13 cellular contexts compared by ENCODE assay signal in the genomic region with DNA sequence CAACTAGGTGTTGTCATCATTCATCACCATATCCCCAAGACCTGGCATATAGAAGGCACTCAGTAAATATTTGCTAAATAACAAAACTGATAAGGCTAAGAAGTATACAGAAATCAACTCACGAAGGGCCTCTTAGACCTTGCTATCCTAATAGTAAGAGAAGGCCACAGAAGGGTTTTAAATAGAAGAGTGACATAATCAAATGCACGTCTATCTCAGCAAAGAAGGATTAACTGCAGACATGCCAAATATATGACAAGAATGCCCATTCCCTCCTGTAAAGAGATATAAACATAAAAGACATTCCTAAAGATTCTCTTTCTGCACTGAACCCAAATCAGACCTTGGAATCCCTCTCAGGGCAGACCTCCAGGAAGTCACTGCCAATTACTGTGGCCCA. TPM values are rescaled to one million over a fixed set of nuclear protein-coding genes. Genes with fewer than 3 reads are reported as not detected.
DNase-seq lines count a peak whose midpoint lies in the region; ATAC-seq, FAIRE-seq and TF ChIP-seq lines count a peak whose summit lies in the region.
"Had no signal": no experiment of that assay in that cellular context is flagged by ENCODE, and none has a peak within 500 bp of the region (broad histone marks: within the 10 kb centered on the region; RNA-seq: fewer than 3 reads in every experiment).

No MANE protein-coding gene starts in this region.

- H3K9me1 ChIP-seq in IMR-90 (ENCODE audit: insufficient read depth, low read length) = peaks cover 5% of the 10 kb centered on the region; the same call in 1 of the 2 replicates

- H3K27me3 ChIP-seq in IMR-90 (ENCODE audit: control insufficient read depth, insufficient read depth, low read length) (no peaks in the 10 kb centered on the region), GM12878 (replicated peaks in 1 of 2; ENCODE audit: control insufficient read depth in 2 of 2, insufficient read depth in 2 of 2, low read length in 1 of 2) (no peaks in the 10 kb centered on the region), skeletal muscle tissue (ENCODE audit: control insufficient read depth in 3 of 3, insufficient read depth in 3 of 3, low read length in 3 of 3) (no peaks in the 10 kb centered on the region)
- H3K27me3 ChIP-seq: BLaER1 had no signal

- no CpG with 5 or more reads among the region's 2 CpGs for WGBS in IMR-90 (ENCODE audit: extremely low coverage in 2 of 2, insufficient read length in 1 of 2), 2 experiments
- WGBS in GM12878 (ENCODE audit: insufficient coverage, insufficient replicate concordance, low lambda C conversion rate, missing lambda C conversion rate) = 90% methylated on average over 2 of the region's 2 CpGs

- TF ChIP-seq POLR2A in IMR-90 (IDR thresholded peaks at IDR 0.05; ENCODE audit: low read depth, low read length) = no peak
- no peak for TF ChIP-seq POLR2A in GM12878 (IDR thresholded peaks at IDR 0.05; ENCODE audit: low read depth, low read length)

- in situ Hi-C loops in IMR-90 (cut with MboI; ENCODE audit: low sequenced_read_pairs) = no loop called here
- in situ Hi-C loops in GM12878 (cut with MboI) = no loop called here

- DNase-seq in IMR-90 (no peak), GM12878 (ENCODE audit: low read depth, low spot score) (no peak), iris pigment epithelial cell (ENCODE audit: low read depth) (peak; percentile 59), dermis blood vessel endothelial cell (no peak)
- DNase-seq: EL, NCI-H1092, NCI-H1694, NCI-H748 treated with DMSO at 0.1 percent for 48 hours, SK-N-SH had no signal

- H2BK20ac ChIP-seq in IMR-90 (ENCODE audit: low read depth, low read length) = no peak overlapping the region

- intact Hi-C loops in IMR-90 (cut with micrococcal nuclease) (loop anchor here (10.0 kb wide), 1 partner anchor 175 kb away; no protein-coding TSS in a partner anchor), GM12878 (cut with micrococcal nuclease; ENCODE audit: unreplicated experiment) (no loop called here)

- no peak overlapping the region for H3K56ac ChIP-seq in IMR-90 (ENCODE audit: extremely low read depth, insufficient read depth, low read length)

- H2AK9ac ChIP-seq in IMR-90 (replicated peaks; ENCODE audit: low read depth, low read length, poor library complexity) = no peak overlapping the region

- SMC1A ChIA-PET in GM12878 (lab: Charles Lee; ENCODE audit: uncharacterized antibody, unreplicated experiment) = no interaction called here

- no peak overlapping the region for H2BK120ac ChIP-seq in IMR-90 (ENCODE audit: low read depth, low read length)

- peaks cover 31% of the 10 kb centered on the region for H4K20me1 ChIP-seq in IMR-90 (ENCODE audit: insufficient read depth, low read length)
- H4K20me1 ChIP-seq in GM12878 (ENCODE audit: control insufficient read depth, insufficient read depth) = no peaks in the 10 kb centered on the region

- no peak for FAIRE-seq in GM12878 (lab: Jason Lieb, UNC)

- no peak for TF ChIP-seq RAD21 in IMR-90 (IDR thresholded peaks at IDR 0.05; ENCODE audit: low read length)
- no peak for TF ChIP-seq RAD21 in GM12878 (IDR thresholded peaks at IDR 0.05; ENCODE audit: insufficient read depth, low read depth, low read length)

- H3K4me1 ChIP-seq in IMR-90 (ENCODE audit: control insufficient read depth, insufficient read depth, low read length) (no peaks in the 10 kb centered on the region), GM12878 (ENCODE audit: control insufficient read depth, insufficient read depth, low read length) (no peaks in the 10 kb centered on the region), skeletal muscle tissue (ENCODE audit: control insufficient read depth in 3 of 3, insufficient read depth in 3 of 3, low read length in 3 of 3) (peaks cover 21 to 34% (median 22%) of the 10 kb centered on the region in 3 donors)
- H3K4me1 ChIP-seq: BLaER1 had no signal

- H2AFZ ChIP-seq in IMR-90 (replicated peaks; ENCODE audit: low read length, poor library complexity) = no peak overlapping the region
- no peak overlapping the region for H2AFZ ChIP-seq in GM12878 (ENCODE audit: control insufficient read depth, low read depth, low read length)

- no peak overlapping the region for H4K5ac ChIP-seq in IMR-90 (ENCODE audit: low read depth, low read length)

- H3K27ac ChIP-seq in IMR-90 (ENCODE audit: insufficient read depth, low read length) (no peak overlapping the region), GM12878 (ENCODE audit: control insufficient read depth, insufficient read depth) (no peak overlapping the region), skeletal muscle tissue (ENCODE audit: low read depth, low read length) (peak overlapping the region; percentile 61)
- H3K27ac ChIP-seq: BLaER1 had no signal

- TF ChIP-seq CTCF in IMR-90 (conservative IDR thresholded peaks at IDR 0.05; ENCODE audit: low read depth, low read length) = no peak
- no peak for TF ChIP-seq CTCF in GM12878 (IDR thresholded peaks at IDR 0.05 in 2 of 3, conservative IDR thresholded peaks at IDR 0.05 in 1 of 3; ENCODE audit: control insufficient read depth in 2 of 3, extremely low read depth in 1 of 3, insufficient read depth in 1 of 3, low read depth in 3 of 3, low read length in 3 of 3)

- no peak overlapping the region for H3K23ac ChIP-seq in IMR-90 (ENCODE audit: low read depth, low read length)

- H3K79me1 ChIP-seq in IMR-90 (ENCODE audit: low read depth in 1 of 2, low read length in 2 of 2) = peaks cover 10 to 66% of the 10 kb centered on the region in 2 experiments

- H3K79me2 ChIP-seq in GM12878 (ENCODE audit: control insufficient read depth, insufficient read depth, low read length) = peaks cover 26% of the 10 kb centered on the region

- RAD21 ChIA-PET in GM12878 (lab: Charles Lee; ENCODE audit: unreplicated experiment) = no interaction called here

- no peak overlapping the region for H4K91ac ChIP-seq in IMR-90 (ENCODE audit: insufficient read depth, low read depth, low read length)

- no peak overlapping the region for H4K8ac ChIP-seq in IMR-90 (ENCODE audit: low read depth in 2 of 2, low read length in 2 of 2)

- no peak overlapping the region for H3K4ac ChIP-seq in IMR-90 (ENCODE audit: low read depth, low read length)

- ATAC-seq in IMR-90 (ENCODE audit: low read depth) (peak; percentile 37), GM12878 (no peak), HG03097 (IDR thresholded peaks at IDR 0.05; ENCODE audit: low FRiP score, unreplicated experiment) (no peak), HG03135 (IDR thresholded peaks at IDR 0.05; ENCODE audit: unreplicated experiment) (no peak)

- no peak overlapping the region for H2BK5ac ChIP-seq in IMR-90 (ENCODE audit: low read depth, low read length, poor library complexity, severe bottlenecking)

- TF ChIP-seq EP300 in GM12878 (IDR thresholded peaks at IDR 0.05; ENCODE audit: borderline replicate concordance in 1 of 2, control insufficient read depth in 1 of 2, low read depth in 2 of 2, low read length in 2 of 2) = no peak

- no peak overlapping the region for H3K14ac ChIP-seq in IMR-90 (replicated peaks; ENCODE audit: low read depth, low read length)

- POLR2A ChIA-PET in IMR-90 (lab: Charles Lee; ENCODE audit: unreplicated experiment) (no interaction called here), GM12878 (lab: Charles Lee) (interaction anchor here (0.6 kb wide), 1 partner anchor 27 kb away, joined by 4 read pairs; no protein-coding TSS in a partner anchor)

- no peak overlapping the region for H3K18ac ChIP-seq in IMR-90 (ENCODE audit: low read depth, low read length)

- no peak overlapping the region for H2BK15ac ChIP-seq in IMR-90 (ENCODE audit: low read depth, low read length)

- no peak overlapping the region for H2AK5ac ChIP-seq in IMR-90 (ENCODE audit: low read depth, low read length)

- BruUV-seq in IMR-90 (replicated peaks; lab: Mats Ljungman, UMichigan) (no TSS peak), GM12878 (replicated peaks; lab: Mats Ljungman, UMichigan) (TSS peak; percentile 19)

- H3K9ac ChIP-seq in IMR-90 (ENCODE audit: low read depth, low read length) (no peak overlapping the region), GM12878 (ENCODE audit: control insufficient read depth, insufficient read depth, low read length) (no peak overlapping the region), skeletal muscle tissue (ENCODE audit: low read depth in 1 of 3, low read length in 3 of 3) (no peak overlapping the region)
- H3K9ac ChIP-seq: BLaER1, SK-N-SH had no signal

- dilution Hi-C loops in IMR-90 (cut with HindIII; ENCODE audit: low sequenced_read_pairs, unreplicated experiment) = no loop called here

- H3K9me3 ChIP-seq in IMR-90 (ENCODE audit: control insufficient read depth, insufficient read depth, low read length) (no peaks in the 10 kb centered on the region), GM12878 (replicated peaks; ENCODE audit: control insufficient read depth, insufficient read depth, low read length) (no peaks in the 10 kb centered on the region), skeletal muscle tissue (ENCODE audit: control insufficient read depth in 3 of 3, low read length in 3 of 3) (no peaks in the 10 kb centered on the region)
- H3K9me3 ChIP-seq: SK-N-SH had no signal

- CTCF ChIA-PET in IMR-90 (lab: Yijun Ruan, JAX) (no interaction called here), GM12878 (lab: Yijun Ruan, JAX) (interaction anchor here (1.4 kb wide), 1 partner anchor 30 kb away, joined by 4 read pairs; no protein-coding TSS in a partner anchor)

- no peak overlapping the region for H3K4me2 ChIP-seq in IMR-90 (ENCODE audit: low read depth, low read length)
- no peak overlapping the region for H3K4me2 ChIP-seq in GM12878 (ENCODE audit: control insufficient read depth, insufficient read depth)
- H3K4me2 ChIP-seq: BLaER1, SK-N-SH had no signal

- peaks cover 3% of the 10 kb centered on the region for H3K36me3 ChIP-seq in IMR-90 (ENCODE audit: control insufficient read depth, insufficient read depth, low read length)
- H3K36me3 ChIP-seq in GM12878 (ENCODE audit: control insufficient read depth in 2 of 2, insufficient read depth in 2 of 2, low read length in 1 of 2) = peaks cover 0 to 10% of the 10 kb centered on the region in 2 experiments; a peak in 3 of 4 replicates
- peaks cover 0 to 6% (median 0%) of the 10 kb centered on the region in 3 donors for H3K36me3 ChIP-seq in skeletal muscle tissue (ENCODE audit: control insufficient read depth in 3 of 3, insufficient read depth in 3 of 3, low read length in 3 of 3)

- H3K4me3 ChIP-seq in IMR-90 (ENCODE audit: insufficient read depth, low read depth, low read length) (no peak overlapping the region), GM12878 (no peak overlapping the region), skeletal muscle tissue (ENCODE audit: low read length in 3 of 3) (no peak overlapping the region)
- H3K4me3 ChIP-seq: BLaER1 had no signal

RNA-seq across cellular contexts. Expression of a gene that starts 34.1 kb away (rescaled TPM):
- total RNA-seq in IMR-90 (2012; rRNA removed) (54.8 and 78.9 TPM in 2 replicates), GM12878 (2014; rRNA removed) (50.2 and 54.5 TPM in 2 replicates), GM12878 (2014; rRNA removed; fragmentation: Illumina TruSeq; extraction: Trizol) (66.1 and 70.9 TPM in 2 replicates), GM12878 (2021) (64.5 and 69.8 TPM in 2 replicates), skeletal muscle tissue (162 TPM), dermis blood vessel endothelial cell (93.4 and 119 TPM in 2 replicates)
- polyA plus RNA-seq in IMR-90 (2012; rRNA removed) (17.2 and 20.1 TPM in 2 replicates), GM12878 (2011; rRNA removed) (54.6 and 72.1 TPM in 2 replicates), GM12878 (2014; fragmentation: Illumina TruSeq; extraction: Trizol) (50.0 and 65.1 TPM in 2 replicates), GM12878 (2014; fragmentation: Nextera tagmentation; extraction: Ambion mirVana) (10 to 100 TPM; 11.2 to 18.7 TPM), GM12878 (2014; rRNA removed) (52.0 and 54.9 TPM in 2 replicates), GM12878 (2016; fragmentation: Nextera tagmentation; extraction: Ambion mirVana) (10 to 100 TPM; 28.4 to 30.9 TPM)
- 6.0 and 7.2 TPM in 2 replicates for polyA plus RNA-seq in IMR-90 (2012; cell fraction: cytosol; rRNA removed)
- 8.9 and 56.1 TPM in 2 replicates for polyA plus RNA-seq in IMR-90 (2012; cell fraction: nucleus; rRNA removed; ENCODE audit: low replicate concordance)
- total RNA-seq in GM12878 (2013; cell fraction: nucleolus; rRNA removed) = 243 and 246 TPM in 2 replicates
- polyA plus RNA-seq in GM12878 (2011; ENCODE audit: low read depth) = 30.9 TPM
- 28.3 and 29.1 TPM in 2 replicates for polyA plus RNA-seq in GM12878 (2011; cell fraction: cytosol; rRNA removed)
- 72.9 and 104 TPM in 2 replicates for polyA plus RNA-seq in GM12878 (2011; cell fraction: nucleus; rRNA removed)
- polyA plus RNA-seq in GM12878 (2012) = 41.6 and 45.2 TPM in 2 replicates
- polyA minus RNA-seq in GM12878 (2011; rRNA and poly(A)+ RNA removed) = 138 and 166 TPM in 2 replicates
- polyA minus RNA-seq in GM12878 (2011; cell fraction: cytosol; rRNA and poly(A)+ RNA removed) = 54.9 and 66.5 TPM in 2 replicates
- polyA minus RNA-seq in GM12878 (2011; cell fraction: nucleus; rRNA and poly(A)+ RNA removed) = 65.2 and 78.5 TPM in 2 replicates
